In the genomic region with DNA sequence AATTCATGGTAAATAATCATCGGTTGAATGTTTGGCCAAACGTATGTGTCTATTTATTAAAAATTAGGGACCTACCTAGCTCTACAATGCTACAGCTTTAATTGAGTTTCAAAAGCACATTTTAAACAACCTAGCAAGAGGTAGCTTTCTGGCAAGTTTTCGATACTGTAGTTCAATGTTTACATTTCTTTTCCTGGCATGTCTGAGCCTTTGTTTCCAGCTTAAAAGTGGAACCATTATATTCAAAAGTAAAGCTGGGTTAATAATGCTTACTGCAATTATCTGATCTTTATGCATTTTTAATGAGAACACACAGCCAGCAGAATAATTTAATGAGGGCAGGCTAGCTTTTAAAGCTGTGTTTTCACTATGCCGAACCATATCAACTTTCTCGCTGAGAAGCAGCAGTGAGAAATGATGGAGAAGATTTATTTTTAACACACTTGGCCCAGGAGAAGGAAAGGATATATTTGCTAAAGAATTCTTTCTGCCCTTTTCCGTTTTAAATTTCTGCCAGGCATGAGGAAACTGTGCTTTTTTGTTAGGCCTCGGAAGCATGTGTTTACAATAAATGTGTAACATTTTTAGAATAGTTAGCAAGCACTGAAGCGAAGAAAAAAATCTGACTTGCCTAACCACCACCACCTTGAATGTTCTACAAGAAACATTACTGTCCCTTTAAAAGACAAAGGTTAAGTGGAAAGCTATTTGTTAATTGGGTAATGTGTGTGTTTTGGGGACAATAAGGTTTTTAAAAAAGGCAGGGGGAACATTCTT, we compare ENCODE assay signal across 8 cellular contexts. TPM values are rescaled to one million over a fixed set of nuclear protein-coding genes. Genes with fewer than 3 reads are reported as not detected.
A peak's percentile ranks its signal among the peaks of the same experiment; 100 is the strongest.
DNase-seq lines count a peak whose midpoint lies in the region; ATAC-seq, FAIRE-seq and TF ChIP-seq lines count a peak whose summit lies in the region.

No MANE protein-coding gene starts in this region.

- no peak for TF ChIP-seq CTCF in AG04450 (IDR thresholded peaks at IDR 0.05; ENCODE audit: low read depth, low read length)
- no peak for TF ChIP-seq CTCF in H9 (conservative IDR thresholded peaks at IDR 0.05)
- TF ChIP-seq CTCF in kidney (IDR thresholded peaks at IDR 0.05; ENCODE audit: borderline replicate concordance, extremely low read depth, insufficient read depth), result no peak

- H3K27ac ChIP-seq in AG04450 (ENCODE audit: low read depth, low read length), result peak overlapping the region; percentile 91
- no peak overlapping the region for H3K27ac ChIP-seq in H9 (ENCODE audit: insufficient read length, low read depth, low read length)
- peak overlapping the region; percentile 97 for H3K27ac ChIP-seq in kidney (ENCODE audit: low read depth in 2 of 2, low read length in 2 of 2)

- peak overlapping the region; percentile 9 for H3K4me2 ChIP-seq in H9 (ENCODE audit: insufficient read depth, insufficient read length, low read length)

- POLR2A ChIA-PET in AG04450 (lab: Yijun Ruan, JAX), result interaction anchor here (0.6 to 2.3 kb wide), 9 partner anchors 9 to 210 kb away, joined by 3 to 8 read pairs (median 3); partner anchors contain the start of gene RAP2A

- H3K4me3 ChIP-seq in AG04450 (ENCODE audit: low read depth, low read length), result peak overlapping the region; percentile 82
- peak overlapping the region; percentile 78 to 91 for H3K4me3 ChIP-seq in kidney (ENCODE audit: low read length in 2 of 2)

- no peak overlapping the region for H2BK15ac ChIP-seq in H9 (ENCODE audit: low read depth, low read length)

- no peak overlapping the region for H2AK5ac ChIP-seq in H9 (ENCODE audit: insufficient read length, low read length)

- peaks cover 98% of the 10 kb centered on the region for H3K27me3 Mint-ChIP-seq in H9 (ENCODE audit: low read depth)

- FAIRE-seq in kidney (lab: Jason Lieb, UNC), result peak; percentile 55

- H3K23ac ChIP-seq in H9 (ENCODE audit: insufficient read length, low read depth, low read length), result no peak overlapping the region

- peaks cover 26 to 36% of the 10 kb centered on the region in 2 experiments for H3K4me1 Mint-ChIP-seq in H9

- H2BK120ac ChIP-seq in H9 (ENCODE audit: low read depth, low read length, poor library complexity, severe bottlenecking), result no peak overlapping the region

- H4K20me1 ChIP-seq in H9 (ENCODE audit: control insufficient read depth, insufficient read depth, insufficient read length), result no peaks in the 10 kb centered on the region

- H3K9ac ChIP-seq in H9 (ENCODE audit: extremely low read depth, insufficient read length, low read length), result no peak overlapping the region
- H3K9ac ChIP-seq in kidney (ENCODE audit: low read length in 2 of 2), result peak overlapping the region; percentile 94 to 97

- no peak overlapping the region for H3K4ac ChIP-seq in H9 (ENCODE audit: low read depth, low read length)

- H3K79me1 ChIP-seq in H9 (ENCODE audit: insufficient read depth, low read depth, low read length, poor library complexity, severe bottlenecking), result no peaks in the 10 kb centered on the region

- H3T11ph ChIP-seq in H9 (ENCODE audit: low read length), result no peak overlapping the region

- peak overlapping the region in 1 of 3 experiments; percentile 11; a peak in 2 of 7 replicates for H3K27ac Mint-ChIP-seq in H9
- peak overlapping the region; percentile 91 to 93 for H3K27ac Mint-ChIP-seq in activated naive CD4-positive, alpha-beta T cell treated with anti-CD3 and anti-CD28 coated beads, Interleukin-2, amount 50 U/mL, for 72 hours

- H3K36me3 Mint-ChIP-seq in H9 (ENCODE audit: insufficient read depth in 1 of 3, low read depth in 3 of 3), result no peaks in the 10 kb centered on the region
- H3K36me3 Mint-ChIP-seq in activated naive CD4-positive, alpha-beta T cell treated with anti-CD3 and anti-CD28 coated beads, Interleukin-2, amount 50 U/mL, for 72 hours, result peaks cover 0 to 11% of the 10 kb centered on the region in 2 donors

- peak overlapping the region in 1 of 2 experiments; percentile 61; a peak in 2 of 5 replicates for H3K4me3 Mint-ChIP-seq in H9

- no peak for ATAC-seq in activated naive CD4-positive, alpha-beta T cell treated with anti-CD3 and anti-CD28 coated beads, Interleukin-2, amount 50 U/mL, for 72 hours
- no peak for ATAC-seq in HG02571 (IDR thresholded peaks at IDR 0.05; ENCODE audit: unreplicated experiment)

- no peak overlapping the region for H4K91ac ChIP-seq in H9 (ENCODE audit: insufficient read length, low read depth, low read length)

- no peaks in the 10 kb centered on the region; a peak in 1 of 5 replicates for H3K9me3 Mint-ChIP-seq in H9
- no peaks in the 10 kb centered on the region for H3K9me3 Mint-ChIP-seq in activated naive CD4-positive, alpha-beta T cell treated with anti-CD3 and anti-CD28 coated beads, Interleukin-2, amount 50 U/mL, for 72 hours

- H4K8ac ChIP-seq in H9 (replicated peaks; ENCODE audit: insufficient read length, low read depth, low read length), result no peak overlapping the region

- no peak overlapping the region for H3K18ac ChIP-seq in H9 (ENCODE audit: insufficient read length, low read depth, low read length)

- no peak overlapping the region for H2BK12ac ChIP-seq in H9 (ENCODE audit: insufficient read length, low read depth, low read length)

- no peak overlapping the region for H2BK5ac ChIP-seq in H9 (ENCODE audit: insufficient read length, low read length)

- H2AFZ ChIP-seq in H9 (ENCODE audit: low read length), result no peak overlapping the region

- H3K27me3 ChIP-seq in AG04450 (ENCODE audit: control insufficient read depth, insufficient read depth, low read length) (no peaks in the 10 kb centered on the region), H9 (ENCODE audit: insufficient read depth, low read length) (peaks cover 35% of the 10 kb centered on the region)

- H4K5ac ChIP-seq in H9 (ENCODE audit: insufficient read length, low read depth, low read length), result no peak overlapping the region

- no peaks in the 10 kb centered on the region for H3K23me2 ChIP-seq in H9 (ENCODE audit: insufficient read length, low read depth, low read length, poor library complexity, severe bottlenecking)

- H3K56ac ChIP-seq in H9 (ENCODE audit: insufficient read length, low read depth, low read length), result no peak overlapping the region

- CTCF ChIA-PET in AG04450 (lab: Charles Lee), result interaction anchor here (0.6 to 7.3 kb wide), 12 partner anchors 11 to 254 kb away, joined by 3 to 92 read pairs (median 6); no protein-coding TSS in a partner anchor

- WGBS in H9 (ENCODE audit: extremely low coverage, insufficient read length, low lambda C conversion rate), result no CpG with 5 or more reads among the region's 8 CpGs

- intact Hi-C loops in kidney (cut with DNase I), result loop anchor here (10.0 kb wide), 1 partner anchor 112 kb away; no protein-coding TSS in a partner anchor
- intact Hi-C loops in head of caudate nucleus (cut with DNase I), result loop anchor here (5.0 kb wide), 2 partner anchors 114 to 209 kb away; partner anchors contain the start of gene RAP2A

- no peaks in the 10 kb centered on the region for H3K36me3 ChIP-seq in kidney (ENCODE audit: control insufficient read depth in 1 of 2, insufficient read depth in 2 of 2, low read length in 2 of 2)

- H3K14ac ChIP-seq in H9 (ENCODE audit: insufficient read depth, low read length), result no peak overlapping the region

- DNase-seq in AG04450 (ENCODE audit: low read depth, low spot score), result no peak
- no peak for DNase-seq in H9
- no peak for DNase-seq in activated naive CD4-positive, alpha-beta T cell treated with anti-CD3 and anti-CD28 coated beads, Interleukin-2, amount 50 U/mL, for 72 hours (ENCODE audit: low spot score in 2 of 2)
- no peak for DNase-seq in kidney
- peak; percentile 74 for DNase-seq in superior temporal gyrus (ENCODE audit: extremely low spot score)
- DNase-seq in head of caudate nucleus, result no peak
- no peak for DNase-seq in iPS-NIHi7 (ENCODE audit: extremely low spot score)

- H3K79me2 ChIP-seq in H9 (ENCODE audit: insufficient read depth, low read length), result no peaks in the 10 kb centered on the region

- H3K4me1 ChIP-seq in H9 (ENCODE audit: insufficient read depth, low read length) (peaks cover 2% of the 10 kb centered on the region; the same call in 1 of the 2 replicates), kidney (ENCODE audit: control insufficient read depth in 1 of 2, insufficient read depth in 1 of 2, low read depth in 1 of 2, low read length in 2 of 2) (peaks cover 27 to 29% of the 10 kb centered on the region in 2 donors)

- no peak overlapping the region for H2BK20ac ChIP-seq in H9 (ENCODE audit: low read depth, low read length, poor library complexity, severe bottlenecking)

- H3K9me3 ChIP-seq in AG04450 (ENCODE audit: control insufficient read depth, insufficient read depth, low read length) (no peaks in the 10 kb centered on the region), H9 (ENCODE audit: control insufficient read depth, low read depth, low read length) (no peaks in the 10 kb centered on the region), kidney (ENCODE audit: control insufficient read depth in 1 of 2, low read length in 2 of 2) (no peaks in the 10 kb centered on the region)

RNA-seq across cellular contexts. Expression of gene MBNL2, which starts 1.0 kb away (rescaled TPM):
- polyA plus RNA-seq in AG04450 (2011; rRNA removed), result 42.4 and 44.0 TPM in 2 replicates
- 83.4 and 103 TPM in 2 replicates for polyA minus RNA-seq in AG04450 (2011; rRNA and poly(A)+ RNA removed)
- 0.17 and 0.22 TPM in 2 replicates for total RNA-seq in H9 (2021)
- 10 to 100 TPM; 15.2 to 22.7 TPM for total RNA-seq in activated naive CD4-positive, alpha-beta T cell treated with anti-CD3 and anti-CD28 coated beads, Interleukin-2, amount 50 U/mL, for 72 hours
- total RNA-seq in kidney, result 70.5 TPM
- polyA plus RNA-seq in kidney (ENCODE audit: insufficient read depth, low read depth, low replicate concordance), result 18.8 TPM

Comparison
In these comparisons a context has a peak if more than half of its experiments do, and no peak if none do; other contexts are left out.
1. RNA of gene MBNL2, which starts 1.0 kb away (total RNA-seq): 70.5 TPM in kidney (single experiment) and 15.2 to 22.7 TPM in activated naive CD4-positive, alpha-beta T cell treated with anti-CD3 and anti-CD28 coated beads, Interleukin-2, amount 50 U/mL, for 72 hours; 0.17 to 0.22 TPM in H9; every median in the first group is over 10 times any median in the second.